ENCODE assay signal across 8 cellular contexts in the genomic region with DNA sequence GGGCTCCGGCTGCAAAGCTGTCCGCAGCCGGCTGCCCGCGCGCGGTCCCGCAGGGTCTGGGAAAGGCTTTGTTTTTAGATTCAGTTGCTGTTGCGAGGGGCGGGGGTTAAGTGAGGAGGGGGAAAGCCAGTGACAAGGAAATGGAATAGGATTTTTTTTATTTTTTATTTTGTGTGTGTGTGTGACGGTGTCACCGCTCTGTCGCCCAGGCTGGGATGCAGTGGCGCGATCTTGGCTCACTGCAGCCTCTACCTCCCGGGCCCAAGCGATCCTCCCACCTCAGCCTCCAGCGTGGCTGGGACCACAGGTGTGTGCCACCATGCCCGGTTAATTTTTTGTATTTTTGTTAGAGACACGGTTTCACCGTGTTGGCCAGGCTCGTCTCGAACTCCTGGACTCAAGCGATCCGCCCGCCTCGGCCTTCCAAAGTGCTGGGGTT. TPM values are rescaled to one million over a fixed set of nuclear protein-coding genes. Genes with fewer than 3 reads are reported as not detected.
DNase-seq lines count a peak whose midpoint lies in the region; ATAC-seq and TF ChIP-seq lines count a peak whose summit lies in the region.

No MANE protein-coding gene starts in this region.

- H3K27me3 Mint-ChIP-seq in Calu3 (ENCODE audit: unreplicated experiment) = no peaks in the 10 kb centered on the region

- H2AFZ ChIP-seq in osteoblast (ENCODE audit: low read length) = peak overlapping the region; percentile 58

- H3K4me3 Mint-ChIP-seq in Calu3 (ENCODE audit: low read depth, unreplicated experiment) = peak overlapping the region; percentile 83

- H3K27ac Mint-ChIP-seq in Calu3 (ENCODE audit: unreplicated experiment) = peak overlapping the region; percentile 84

- no peaks in the 10 kb centered on the region for H3K9me3 ChIP-seq in SJSA1 (replicated peaks)
- no peaks in the 10 kb centered on the region for H3K9me3 ChIP-seq in esophagus squamous epithelium
- no peaks in the 10 kb centered on the region for H3K9me3 ChIP-seq in osteoblast (ENCODE audit: low read depth, low read length)

- intact Hi-C loops in Calu3 (cut with micrococcal nuclease; ENCODE audit: unreplicated experiment) = loop anchor here (5.0 kb wide), 1 partner anchor 56 kb away; no protein-coding TSS in a partner anchor
- intact Hi-C loops in esophagus squamous epithelium (cut with DNase I) = no loop called here

- H4K20me1 ChIP-seq in osteoblast (ENCODE audit: insufficient read depth, low read length) = peaks cover 31% of the 10 kb centered on the region

- peak overlapping the region; percentile 95 for H3K4me2 ChIP-seq in osteoblast (ENCODE audit: insufficient read depth, low read length)

- peaks cover 27% of the 10 kb centered on the region for H3K4me1 Mint-ChIP-seq in Calu3 (ENCODE audit: low read depth, unreplicated experiment)

- no peaks in the 10 kb centered on the region for H3K9me3 Mint-ChIP-seq in Calu3 (ENCODE audit: low read depth, unreplicated experiment)

- WGBS in esophagus squamous epithelium, 2 donors = 51 to 67% methylated on average over 15 to 16 of the region's 27 CpGs

- BruUV-seq in Calu3 (replicated peaks; lab: Mats Ljungman, UMichigan) = TSS peak; percentile 87

- peaks cover 31% of the 10 kb centered on the region for H3K4me1 ChIP-seq in SJSA1 (replicated peaks)
- peaks cover 5 to 45% (median 11%) of the 10 kb centered on the region in 3 donors for H3K4me1 ChIP-seq in esophagus squamous epithelium
- H3K4me1 ChIP-seq in osteoblast (ENCODE audit: insufficient read depth, low read length) = peaks cover 17% of the 10 kb centered on the region

- H3K4me3 ChIP-seq in SJSA1 = peak overlapping the region; percentile 87
- peak overlapping the region; percentile 74 to 97 (median 84) for H3K4me3 ChIP-seq in esophagus squamous epithelium
- H3K4me3 ChIP-seq in osteoblast (ENCODE audit: insufficient read depth, low read length) = peak overlapping the region; percentile 98

- H3K27ac ChIP-seq in SJSA1 = peak overlapping the region; percentile 96
- H3K27ac ChIP-seq in esophagus squamous epithelium = peak overlapping the region; percentile 93 to 99 (median 96)
- H3K27ac ChIP-seq in osteoblast (ENCODE audit: low read depth, low read length) = peak overlapping the region; percentile 90

- H3K36me3 Mint-ChIP-seq in Calu3 (ENCODE audit: insufficient read depth, unreplicated experiment) = peaks cover 31% of the 10 kb centered on the region

- TF ChIP-seq POLR2A in esophagus squamous epithelium (IDR thresholded peaks at IDR 0.05) = no peak

- CTCF ChIA-PET in Calu3 (lab: Charles Lee) = no interaction called here

- TF ChIP-seq CTCF in Calu3 (IDR thresholded peaks at IDR 0.05; ENCODE audit: unreplicated experiment) (no peak), esophagus squamous epithelium (IDR thresholded peaks at IDR 0.05) (no peak), osteoblast (IDR thresholded peaks at IDR 0.05; ENCODE audit: extremely low read depth, low read depth, low read length) (no peak)

- no peak for ATAC-seq in HG02884 (IDR thresholded peaks at IDR 0.05; ENCODE audit: unreplicated experiment)

- peaks cover 9% of the 10 kb centered on the region for H3K36me3 ChIP-seq in SJSA1
- H3K36me3 ChIP-seq in esophagus squamous epithelium = no peaks in the 10 kb centered on the region
- H3K36me3 ChIP-seq in osteoblast (ENCODE audit: insufficient read depth, low read length) = no peaks in the 10 kb centered on the region

- H3K27me3 ChIP-seq in SJSA1 (replicated peaks) (no peaks in the 10 kb centered on the region), esophagus squamous epithelium (no peaks in the 10 kb centered on the region), osteoblast (ENCODE audit: insufficient read depth, low read length) (peaks cover 9% of the 10 kb centered on the region)

- no peak for DNase-seq in Calu3
- no peak for DNase-seq in SJSA1 (ENCODE audit: low read depth in 1 of 2, low spot score in 2 of 2)
- DNase-seq in esophagus squamous epithelium (lab: John Stamatoyannopoulos, UW) = no peak
- DNase-seq in osteoblast (ENCODE audit: insufficient read length, low spot score, missing footprints) = no peak
- DNase-seq in cerebellar nuclear complex (lab: John Stamatoyannopoulos, UW) = no peak
- DNase-seq in NCI-H146 (lab: John Stamatoyannopoulos, UW) = no peak
- no peak for DNase-seq in NCI-H2029 (lab: John Stamatoyannopoulos, UW)

- H3K79me2 ChIP-seq in osteoblast (ENCODE audit: insufficient read depth, low read length) = peaks cover 43% of the 10 kb centered on the region

RNA-seq across cellular contexts. Expression of a gene that starts 0.6 kb away (rescaled TPM):
- 16.6 and 18.7 TPM in 2 replicates for total RNA-seq in Calu3 (2022)
- total RNA-seq in SJSA1 (2014; rRNA removed; shearing (Covaris generic)) = 32.0 and 45.5 TPM in 2 replicates
- 10 to 100 TPM; 27.2 to 37.3 (median 29.9) TPM for total RNA-seq in esophagus squamous epithelium
- total RNA-seq in osteoblast = 44.5 and 45.7 TPM in 2 replicates

RNA-seq across cellular contexts. Expression of a gene that starts 38.0 kb away (rescaled TPM):
- total RNA-seq in Calu3 (2022) (0.32 and 0.78 TPM in 2 replicates), esophagus squamous epithelium (under 1 TPM in 1 of 4 donors, not detected in 3; 0.19 TPM), osteoblast (not detected in 2 replicates)
- total RNA-seq in SJSA1 (2014; rRNA removed; shearing (Covaris generic)) = 0.09 TPM in 1 of 2 replicates, not detected in the other

RNA-seq across cellular contexts. Expression of a gene that starts 58.9 kb away (rescaled TPM):
- total RNA-seq in Calu3 (2022) (1.3 and 1.7 TPM in 2 replicates), esophagus squamous epithelium (10 to 100 TPM; 21.1 to 67.1 (median 33.9) TPM), osteoblast (3.3 and 4.7 TPM in 2 replicates)
- not detected in 2 replicates for total RNA-seq in SJSA1 (2014; rRNA removed; shearing (Covaris generic))
